Comparison of ENCODE assay signal across 24 cellular contexts in the genomic region with DNA sequence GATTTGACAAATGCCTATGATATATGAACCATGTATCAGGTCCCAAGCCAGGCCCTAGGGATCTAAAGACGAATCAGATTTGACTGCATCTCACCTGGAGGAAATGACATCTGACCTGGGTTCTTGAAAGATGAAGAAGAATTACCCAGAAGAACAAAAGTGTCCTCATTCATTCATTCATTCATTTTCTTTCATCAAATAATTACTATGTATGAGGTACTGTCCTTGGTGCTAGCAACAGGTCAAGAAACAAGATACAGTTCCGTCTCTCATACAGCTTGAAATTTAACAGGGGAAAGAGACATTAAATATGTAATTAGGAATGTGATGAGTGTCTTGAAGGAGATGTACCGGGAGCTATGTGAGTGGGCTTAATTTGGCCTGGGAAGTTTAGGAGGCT. TPM values are rescaled to one million over a fixed set of nuclear protein-coding genes. Genes with fewer than 3 reads are reported as not detected.
DNase-seq lines count a peak whose midpoint lies in the region; ATAC-seq, FAIRE-seq and TF ChIP-seq lines count a peak whose summit lies in the region.
"Had no signal": no experiment of that assay in that cellular context is flagged by ENCODE, and none has a peak within 500 bp of the region (broad histone marks: within the 10 kb centered on the region; RNA-seq: fewer than 3 reads in every experiment).

No MANE protein-coding gene starts in this region.

- no peak for DNase-seq in MCF 10A (ENCODE audit: unreplicated experiment)
- DNase-seq in mammary epithelial cell: no peak
- DNase-seq in Caco-2: no peak
- DNase-seq in GM12878 (ENCODE audit: low read depth, low spot score): no peak
- no peak for DNase-seq in T-helper 2 cell
- DNase-seq in activated T-cell treated with anti-CD3 and anti-CD28 coated beads, Interleukin-2, amount 50 U/mL, for 48 hours: no peak
- DNase-seq: C1 segment of cervical spinal cord; DMS153; HCEC 1CT; IMR-90; Karpas-422; NCI-H1092 treated with DMSO at 0.1 percent for 48 hours; NCI-H1436 treated with DMSO at 0.1 percent for 48 hours; NCI-H1930; NCI-H2107; NCI-H524 treated with DMSO at 0.1 percent for 48 hours; NCI-H82; NK-92 treated with Interleukin-12 subunit alpha and Interleukin-12 subunit beta, amount 100 ng/mL, for 24 hours; PC-3; SJCRH30; T-cell had no signal

- H3K27me3 ChIP-seq in mammary epithelial cell (ENCODE audit: insufficient read depth, low read length): peaks cover 2% of the 10 kb centered on the region
- no peaks in the 10 kb centered on the region for H3K27me3 ChIP-seq in Caco-2 (replicated peaks; ENCODE audit: control insufficient read depth, insufficient read depth, low read length)
- peaks cover 4 to 9% of the 10 kb centered on the region in 2 experiments; a peak in 3 of 4 replicates for H3K27me3 ChIP-seq in GM12878 (replicated peaks in 1 of 2; ENCODE audit: control insufficient read depth in 2 of 2, insufficient read depth in 2 of 2, low read length in 1 of 2)
- H3K27me3 ChIP-seq: SJCRH30 had no signal

- no peak overlapping the region for H3K4me3 ChIP-seq in mammary epithelial cell (replicated peaks in 1 of 3; ENCODE audit: insufficient read depth in 1 of 3, low read depth in 2 of 3, low read length in 3 of 3)
- no peak overlapping the region for H3K4me3 ChIP-seq in Caco-2 (ENCODE audit: low read depth, low read length)
- no peak overlapping the region for H3K4me3 ChIP-seq in GM12878
- H3K4me3 ChIP-seq: SJCRH30 had no signal

- TF ChIP-seq CTCF in MCF 10A (IDR thresholded peaks at IDR 0.05; ENCODE audit: unreplicated experiment) (no peak), mammary epithelial cell (conservative IDR thresholded peaks at IDR 0.05 in 1 of 2, IDR thresholded peaks at IDR 0.05 in 1 of 2; ENCODE audit: extremely low read depth in 1 of 2, insufficient read depth in 1 of 2, low read depth in 1 of 2, low read length in 2 of 2) (no peak), Caco-2 (IDR thresholded peaks at IDR 0.05; ENCODE audit: insufficient read depth in 1 of 2, low read depth in 1 of 2, low read length in 1 of 2, severe bottlenecking in 1 of 2, unreplicated experiment in 1 of 2) (no peak), GM12878 (IDR thresholded peaks at IDR 0.05 in 2 of 3, conservative IDR thresholded peaks at IDR 0.05 in 1 of 3; ENCODE audit: control insufficient read depth in 2 of 3, extremely low read depth in 1 of 3, insufficient read depth in 1 of 3, low read depth in 3 of 3, low read length in 3 of 3) (no peak)

- H2AFZ ChIP-seq in mammary epithelial cell (ENCODE audit: low read depth, low read length) (no peak overlapping the region), GM12878 (ENCODE audit: control insufficient read depth, low read depth, low read length) (no peak overlapping the region)

- WGBS in mammary epithelial cell (ENCODE audit: low coverage, missing lambda C conversion rate): 88% methylated on average over 3 of the region's 3 CpGs
- 84% methylated on average over 3 of the region's 3 CpGs for WGBS in GM12878 (ENCODE audit: insufficient coverage, insufficient replicate concordance, low lambda C conversion rate, missing lambda C conversion rate)

- H3K9ac ChIP-seq in mammary epithelial cell (ENCODE audit: insufficient read depth, low read length) (no peak overlapping the region), GM12878 (ENCODE audit: control insufficient read depth, insufficient read depth, low read length) (no peak overlapping the region)

- in situ Hi-C loops in mammary epithelial cell (cut with MboI; ENCODE audit: low sequenced_read_pairs in 2 of 2): no loop called here
- in situ Hi-C loops in GM12878 (cut with MboI): no loop called here

- no peak for TF ChIP-seq EP300 in GM12878 (IDR thresholded peaks at IDR 0.05; ENCODE audit: borderline replicate concordance in 1 of 2, control insufficient read depth in 1 of 2, low read depth in 2 of 2, low read length in 2 of 2)

- POLR2A ChIA-PET in MCF 10A (lab: Yijun Ruan, JAX) (interaction anchor here (0.6 kb wide), 1 partner anchor 191 kb away, joined by 3 read pairs; the partner anchor contains the start of gene TAF10), Caco-2 (lab: Charles Lee) (interaction anchor here (2.3 kb wide), 1 partner anchor 31 kb away, joined by 8 read pairs; the partner anchor contains the start of gene SMPD1), GM12878 (lab: Charles Lee) (interaction anchor here (1.1 kb wide), 1 partner anchor 49 kb away, joined by 3 read pairs; no protein-coding TSS in a partner anchor)

- BruUV-seq in MCF 10A (replicated peaks; lab: Mats Ljungman, UMichigan): no TSS peak
- BruUV-seq in mammary epithelial cell (replicated peaks; lab: Mats Ljungman, UMichigan): no TSS peak
- no TSS peak for BruUV-seq in Caco-2 (replicated peaks; lab: Mats Ljungman, UMichigan)
- BruUV-seq in GM12878 (replicated peaks; lab: Mats Ljungman, UMichigan): no TSS peak

- H3K36me3 ChIP-seq in mammary epithelial cell (ENCODE audit: insufficient read depth, low read length) (no peaks in the 10 kb centered on the region), Caco-2 (ENCODE audit: control insufficient read depth, insufficient read depth, low read length) (no peaks in the 10 kb centered on the region), GM12878 (ENCODE audit: control insufficient read depth in 2 of 2, insufficient read depth in 2 of 2, low read length in 1 of 2) (no peaks in the 10 kb centered on the region)
- H3K36me3 ChIP-seq: SJCRH30 had no signal

- H3K79me2 ChIP-seq in mammary epithelial cell (ENCODE audit: insufficient read depth, low read length) (no peaks in the 10 kb centered on the region), GM12878 (ENCODE audit: control insufficient read depth, insufficient read depth, low read length) (no peaks in the 10 kb centered on the region)

- FAIRE-seq in GM12878 (lab: Jason Lieb, UNC): no peak
- FAIRE-seq: H1 had no signal

- dilution Hi-C loops in mammary epithelial cell (cut with HindIII; ENCODE audit: low sequenced_read_pairs): no loop called here

- CTCF ChIA-PET in MCF 10A (lab: Yijun Ruan, JAX): interaction anchor here (0.6 to 5.9 kb wide), 6 partner anchors 9 to 41 kb away, joined by 4 to 38 read pairs (median 5); partner anchors contain the start of gene HPX
- CTCF ChIA-PET in mammary epithelial cell (lab: Charles Lee; ENCODE audit: low non-redundant PET): interaction anchor here (0.6 kb wide), 1 partner anchor 42 kb away, joined by 3 read pairs; no protein-coding TSS in a partner anchor
- CTCF ChIA-PET in Caco-2 (lab: Charles Lee): no interaction called here
- CTCF ChIA-PET in GM12878 (lab: Yijun Ruan, JAX): interaction anchor here (1.1 to 3.5 kb wide), 2 partner anchors 41 to 84 kb away, joined by 3 to 13 read pairs; no protein-coding TSS in a partner anchor

- ATAC-seq in GM12878: no peak
- no peak for ATAC-seq in HG02678 (IDR thresholded peaks at IDR 0.05; ENCODE audit: unreplicated experiment)
- ATAC-seq: PC-3, Right ventricle myocardium inferior, T-cell had no signal

- H3K27ac ChIP-seq in mammary epithelial cell (ENCODE audit: insufficient read depth, low read depth, low read length): no peak overlapping the region
- H3K27ac ChIP-seq in GM12878 (ENCODE audit: control insufficient read depth, insufficient read depth): no peak overlapping the region
- H3K27ac ChIP-seq: SJCRH30 had no signal

- no peaks in the 10 kb centered on the region for H3K4me1 Mint-ChIP-seq in MCF 10A (ENCODE audit: insufficient read depth, unreplicated experiment)
- H3K4me1 Mint-ChIP-seq in Caco-2 (ENCODE audit: low read depth, unreplicated experiment): no peaks in the 10 kb centered on the region

- H3K27me3 Mint-ChIP-seq in MCF 10A (ENCODE audit: insufficient read depth, unreplicated experiment): peaks cover 53% of the 10 kb centered on the region
- peaks cover 2% of the 10 kb centered on the region for H3K27me3 Mint-ChIP-seq in Caco-2 (ENCODE audit: insufficient read depth, unreplicated experiment)

- H3K4me3 Mint-ChIP-seq in MCF 10A (ENCODE audit: unreplicated experiment) (peak overlapping the region; percentile 22), Caco-2 (ENCODE audit: unreplicated experiment) (peak overlapping the region; percentile 42)

- H3K9me3 ChIP-seq in mammary epithelial cell (replicated peaks; ENCODE audit: insufficient read depth, low read length): no peaks in the 10 kb centered on the region
- H3K9me3 ChIP-seq in Caco-2: no peaks in the 10 kb centered on the region
- no peaks in the 10 kb centered on the region for H3K9me3 ChIP-seq in GM12878 (replicated peaks; ENCODE audit: control insufficient read depth, insufficient read depth, low read length)
- H3K9me3 ChIP-seq: SJCRH30 had no signal

- intact Hi-C loops in MCF 10A (cut with micrococcal nuclease): no loop called here
- intact Hi-C loops in mammary epithelial cell (cut with micrococcal nuclease): no loop called here
- intact Hi-C loops in Caco-2 (cut with micrococcal nuclease; ENCODE audit: unreplicated experiment): no loop called here
- intact Hi-C loops in GM12878 (cut with micrococcal nuclease; ENCODE audit: unreplicated experiment): no loop called here

- H3K4me2 ChIP-seq in mammary epithelial cell (ENCODE audit: insufficient read depth, low read depth, low read length) (no peak overlapping the region), GM12878 (ENCODE audit: control insufficient read depth, insufficient read depth) (no peak overlapping the region)

- no peaks in the 10 kb centered on the region for H3K36me3 Mint-ChIP-seq in MCF 10A (ENCODE audit: insufficient read depth, unreplicated experiment)
- no peaks in the 10 kb centered on the region for H3K36me3 Mint-ChIP-seq in Caco-2 (ENCODE audit: insufficient read depth, unreplicated experiment)
- H3K36me3 Mint-ChIP-seq: T-cell had no signal

- TF ChIP-seq POLR2A in GM12878 (IDR thresholded peaks at IDR 0.05; ENCODE audit: low read depth, low read length): no peak

- TF ChIP-seq RAD21 in GM12878 (IDR thresholded peaks at IDR 0.05; ENCODE audit: insufficient read depth, low read depth, low read length): no peak

- H4K20me1 ChIP-seq in mammary epithelial cell (ENCODE audit: insufficient read depth, low read length) (no peaks in the 10 kb centered on the region), GM12878 (ENCODE audit: control insufficient read depth, insufficient read depth) (no peaks in the 10 kb centered on the region)

- H3K4me1 ChIP-seq in mammary epithelial cell (ENCODE audit: insufficient read depth, low read length) (peaks cover 8% of the 10 kb centered on the region), Caco-2 (peaks cover 6% of the 10 kb centered on the region), GM12878 (ENCODE audit: control insufficient read depth, insufficient read depth, low read length) (no peaks in the 10 kb centered on the region)

- SMC1A ChIA-PET in GM12878 (lab: Charles Lee; ENCODE audit: uncharacterized antibody, unreplicated experiment): interaction anchor here (0.6 kb wide), 1 partner anchor 147 kb away, joined by 3 read pairs; no protein-coding TSS in a partner anchor

- H3K27ac Mint-ChIP-seq in MCF 10A (ENCODE audit: low read depth, unreplicated experiment) (no peak overlapping the region), Caco-2 (ENCODE audit: unreplicated experiment) (no peak overlapping the region)

- RAD21 ChIA-PET in GM12878 (lab: Charles Lee; ENCODE audit: unreplicated experiment): no interaction called here

- H3K9me3 Mint-ChIP-seq in MCF 10A (ENCODE audit: unreplicated experiment): no peaks in the 10 kb centered on the region
- H3K9me3 Mint-ChIP-seq in Caco-2 (ENCODE audit: unreplicated experiment): no peaks in the 10 kb centered on the region
- H3K9me3 Mint-ChIP-seq: T-cell had no signal

RNA-seq across cellular contexts. Expression of gene APBB1, which starts 1.8 kb away (rescaled TPM):
- total RNA-seq in MCF 10A (2022) (0.89 and 1.3 TPM in 2 replicates), mammary epithelial cell (10 to 100 TPM; 16.9 to 22.5 TPM), Caco-2 (2022) (37.8 and 39.0 TPM in 2 replicates), GM12878 (2014; rRNA removed) (7.5 and 10.6 TPM in 2 replicates), GM12878 (2014; rRNA removed; fragmentation: Illumina TruSeq; extraction: Trizol) (4.3 and 4.8 TPM in 2 replicates), GM12878 (2021) (8.7 and 11.0 TPM in 2 replicates)
- polyA plus RNA-seq in mammary epithelial cell (7.0 TPM), GM12878 (2011; rRNA removed) (0.30 and 0.67 TPM in 2 replicates), GM12878 (2014; fragmentation: Illumina TruSeq; extraction: Trizol) (2.3 and 5.6 TPM in 2 replicates), GM12878 (2014; fragmentation: Nextera tagmentation; extraction: Ambion mirVana) (1 to 10 TPM in 1 of 2 experiments, under 1 TPM in 1; 0.31 to 1.3 TPM), GM12878 (2014; rRNA removed) (7.5 and 9.1 TPM in 2 replicates), GM12878 (2016; fragmentation: Nextera tagmentation; extraction: Ambion mirVana) (1 to 10 TPM; 5.1 to 6.5 TPM)
- polyA minus RNA-seq in mammary epithelial cell: 3.7 TPM
- total RNA-seq in GM12878 (2013; cell fraction: nucleolus; rRNA removed): 0.56 and 1.8 TPM in 2 replicates
- polyA plus RNA-seq in GM12878 (2011; ENCODE audit: low read depth): 5.3 TPM
- polyA plus RNA-seq in GM12878 (2011; cell fraction: cytosol; rRNA removed): 0.69 and 1.0 TPM in 2 replicates
- polyA plus RNA-seq in GM12878 (2011; cell fraction: nucleus; rRNA removed): 1.2 TPM in 2 replicates
- polyA plus RNA-seq in GM12878 (2012): 5.7 and 8.1 TPM in 2 replicates
- 1.1 and 1.2 TPM in 2 replicates for polyA minus RNA-seq in GM12878 (2011; rRNA and poly(A)+ RNA removed)
- polyA minus RNA-seq in GM12878 (2011; cell fraction: cytosol; rRNA and poly(A)+ RNA removed): not detected in 2 replicates
- 0.48 and 1.1 TPM in 2 replicates for polyA minus RNA-seq in GM12878 (2011; cell fraction: nucleus; rRNA and poly(A)+ RNA removed)

RNA-seq across cellular contexts. Expression of gene HPX, which starts 20.1 kb away (rescaled TPM):
- total RNA-seq in MCF 10A (2022) (0.71 and 0.75 TPM in 2 replicates), mammary epithelial cell (1 to 10 TPM in 1 of 2 donors, under 1 TPM in 1; 0.83 to 2.0 TPM), Caco-2 (2022) (10.7 and 10.9 TPM in 2 replicates), GM12878 (2014; rRNA removed) (1.7 TPM in 1 of 2 replicates, not detected in the other), GM12878 (2014; rRNA removed; fragmentation: Illumina TruSeq; extraction: Trizol) (0.09 and 0.37 TPM in 2 replicates), GM12878 (2021) (1.7 and 2.1 TPM in 2 replicates)
- polyA plus RNA-seq in mammary epithelial cell (0.53 TPM), GM12878 (2011; rRNA removed) (0.06 and 0.23 TPM in 2 replicates), GM12878 (2014; fragmentation: Illumina TruSeq; extraction: Trizol) (0.18 and 0.29 TPM in 2 replicates), GM12878 (2014; fragmentation: Nextera tagmentation; extraction: Ambion mirVana) (under 1 TPM; 0.11 TPM), GM12878 (2014; rRNA removed) (0.33 and 0.60 TPM in 2 replicates), GM12878 (2016; fragmentation: Nextera tagmentation; extraction: Ambion mirVana) (under 1 TPM in 1 of 2 experiments, not detected in 1; 0.08 TPM)
- not detected for polyA minus RNA-seq in mammary epithelial cell
- total RNA-seq in GM12878 (2013; cell fraction: nucleolus; rRNA removed): 0.67 TPM in 1 of 2 replicates, not detected in the other
- 1.0 TPM for polyA plus RNA-seq in GM12878 (2011; ENCODE audit: low read depth)
- polyA plus RNA-seq in GM12878 (2011; cell fraction: cytosol; rRNA removed): not detected in 2 replicates
- 0.48 and 0.91 TPM in 2 replicates for polyA plus RNA-seq in GM12878 (2011; cell fraction: nucleus; rRNA removed)
- polyA plus RNA-seq in GM12878 (2012): 0.06 and 0.14 TPM in 2 replicates
- 0.44 TPM in 1 of 2 replicates, not detected in the other for polyA minus RNA-seq in GM12878 (2011; rRNA and poly(A)+ RNA removed)
- polyA minus RNA-seq in GM12878 (2011; cell fraction: cytosol; rRNA and poly(A)+ RNA removed): not detected in 2 replicates
- polyA minus RNA-seq in GM12878 (2011; cell fraction: nucleus; rRNA and poly(A)+ RNA removed): 0.67 TPM in 1 of 2 replicates, not detected in the other
- total RNA-seq: Right ventricle myocardium inferior, SJCRH30 had no signal

RNA-seq across cellular contexts. Expression of gene SMPD1, which starts 30.4 kb away (rescaled TPM):
- total RNA-seq in MCF 10A (2022) (15.0 and 32.2 TPM in 2 replicates), mammary epithelial cell (10 to 100 TPM; 17.0 to 24.1 TPM), Caco-2 (2022) (38.6 and 41.9 TPM in 2 replicates), GM12878 (2014; rRNA removed) (5.4 and 5.5 TPM in 2 replicates), GM12878 (2014; rRNA removed; fragmentation: Illumina TruSeq; extraction: Trizol) (4.0 and 4.1 TPM in 2 replicates), GM12878 (2021) (11.1 and 13.7 TPM in 2 replicates)
- polyA plus RNA-seq in mammary epithelial cell (15.5 TPM), GM12878 (2011; rRNA removed) (2.7 and 4.8 TPM in 2 replicates), GM12878 (2014; fragmentation: Illumina TruSeq; extraction: Trizol) (6.0 and 6.9 TPM in 2 replicates), GM12878 (2014; fragmentation: Nextera tagmentation; extraction: Ambion mirVana) (1 to 10 TPM; 1.4 to 3.8 TPM), GM12878 (2014; rRNA removed) (8.6 and 9.5 TPM in 2 replicates), GM12878 (2016; fragmentation: Nextera tagmentation; extraction: Ambion mirVana) (1 to 10 TPM; 8.7 to 9.0 TPM)
- 12.0 TPM for polyA minus RNA-seq in mammary epithelial cell
- total RNA-seq in GM12878 (2013; cell fraction: nucleolus; rRNA removed): 7.2 and 9.9 TPM in 2 replicates
- 16.6 TPM for polyA plus RNA-seq in GM12878 (2011; ENCODE audit: low read depth)
- polyA plus RNA-seq in GM12878 (2011; cell fraction: cytosol; rRNA removed): 9.1 and 10.4 TPM in 2 replicates
- polyA plus RNA-seq in GM12878 (2011; cell fraction: nucleus; rRNA removed): 10.4 and 11.0 TPM in 2 replicates
- 8.5 and 11.6 TPM in 2 replicates for polyA plus RNA-seq in GM12878 (2012)
- 3.9 and 7.3 TPM in 2 replicates for polyA minus RNA-seq in GM12878 (2011; rRNA and poly(A)+ RNA removed)
- 3.6 and 4.5 TPM in 2 replicates for polyA minus RNA-seq in GM12878 (2011; cell fraction: cytosol; rRNA and poly(A)+ RNA removed)
- 3.4 and 5.4 TPM in 2 replicates for polyA minus RNA-seq in GM12878 (2011; cell fraction: nucleus; rRNA and poly(A)+ RNA removed)

RNA-seq across cellular contexts. Expression of gene TRIM3, which starts 53.1 kb away (rescaled TPM):
- total RNA-seq in MCF 10A (2022) (7.3 and 7.4 TPM in 2 replicates), mammary epithelial cell (10 to 100 TPM in 1 of 2 donors, 1 to 10 TPM in 1; 9.3 to 20.8 TPM), Caco-2 (2022) (28.0 and 33.4 TPM in 2 replicates), GM12878 (2014; rRNA removed) (6.1 and 11.8 TPM in 2 replicates), GM12878 (2014; rRNA removed; fragmentation: Illumina TruSeq; extraction: Trizol) (3.4 and 3.7 TPM in 2 replicates), GM12878 (2021) (6.9 and 8.7 TPM in 2 replicates)
- polyA plus RNA-seq in mammary epithelial cell (10.2 TPM), GM12878 (2011; rRNA removed) (3.3 and 4.4 TPM in 2 replicates), GM12878 (2014; fragmentation: Illumina TruSeq; extraction: Trizol) (4.7 and 7.5 TPM in 2 replicates), GM12878 (2014; fragmentation: Nextera tagmentation; extraction: Ambion mirVana) (under 1 TPM; 0.34 to 0.55 TPM), GM12878 (2014; rRNA removed) (11.0 and 18.3 TPM in 2 replicates), GM12878 (2016; fragmentation: Nextera tagmentation; extraction: Ambion mirVana) (1 to 10 TPM; 4.6 to 5.0 TPM)
- 17.7 TPM for polyA minus RNA-seq in mammary epithelial cell
- total RNA-seq in GM12878 (2013; cell fraction: nucleolus; rRNA removed): 14.7 and 15.4 TPM in 2 replicates
- 2.9 TPM for polyA plus RNA-seq in GM12878 (2011; ENCODE audit: low read depth)
- polyA plus RNA-seq in GM12878 (2011; cell fraction: cytosol; rRNA removed): 4.2 and 5.7 TPM in 2 replicates
- 28.2 and 29.4 TPM in 2 replicates for polyA plus RNA-seq in GM12878 (2011; cell fraction: nucleus; rRNA removed)
- polyA plus RNA-seq in GM12878 (2012): 4.2 and 5.3 TPM in 2 replicates
- 4.3 and 5.5 TPM in 2 replicates for polyA minus RNA-seq in GM12878 (2011; rRNA and poly(A)+ RNA removed)
- 2.4 and 3.0 TPM in 2 replicates for polyA minus RNA-seq in GM12878 (2011; cell fraction: cytosol; rRNA and poly(A)+ RNA removed)
- 4.0 and 10.0 TPM in 2 replicates for polyA minus RNA-seq in GM12878 (2011; cell fraction: nucleus; rRNA and poly(A)+ RNA removed)
